Comparison of ENCODE assay signal across 9 cellular contexts in the genomic region with DNA sequence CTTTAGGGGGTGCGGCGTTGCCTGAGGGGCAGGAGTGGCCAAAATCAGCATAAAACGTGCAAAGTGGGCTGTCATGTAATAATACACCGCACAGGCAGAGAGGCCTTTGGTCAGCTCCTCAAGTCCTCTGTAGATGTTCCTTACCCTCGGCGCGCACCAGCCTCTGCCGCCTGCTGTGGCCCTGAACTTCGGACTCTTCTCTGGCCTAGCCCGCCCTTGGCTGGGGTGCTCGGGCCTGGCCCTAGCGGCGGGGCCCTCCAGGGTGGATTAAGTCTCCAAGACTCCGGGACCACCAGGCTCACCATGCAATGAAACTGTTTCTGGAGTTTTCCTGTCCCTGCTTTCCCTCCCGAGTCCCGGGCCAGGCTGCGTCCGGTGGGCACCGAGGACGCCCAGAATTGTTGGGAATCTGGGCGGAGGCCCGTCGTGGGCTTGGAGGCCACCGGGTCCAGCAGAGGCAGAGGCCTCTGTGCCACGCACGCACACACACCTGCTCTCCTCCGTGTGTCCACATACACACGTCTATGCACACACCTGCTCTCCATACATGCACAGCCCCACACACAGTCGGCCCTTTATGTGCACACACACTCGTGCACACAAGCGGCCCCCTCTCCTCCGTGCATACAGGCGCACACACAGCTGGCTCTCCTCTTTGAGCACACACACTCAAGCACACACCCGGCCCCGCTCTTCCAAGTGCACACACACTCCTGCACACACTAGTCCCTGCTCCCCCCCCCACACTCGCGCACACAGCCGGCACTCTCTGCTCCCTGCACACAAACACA. TPM values are rescaled to one million over a fixed set of nuclear protein-coding genes. Genes with fewer than 3 reads are reported as not detected.
A peak's percentile ranks its signal among the peaks of the same experiment; 100 is the strongest.
DNase-seq lines count a peak whose midpoint lies in the region; ATAC-seq and TF ChIP-seq lines count a peak whose summit lies in the region.
"Had no signal": no experiment of that assay in that cellular context is flagged by ENCODE, and none has a peak within 500 bp of the region (broad histone marks: within the 10 kb centered on the region; RNA-seq: fewer than 3 reads in every experiment).

No MANE protein-coding gene starts in this region.

- POLR2A ChIA-PET in activated CD8-positive, alpha-beta T cell treated with anti-CD3 and anti-CD28 coated beads for 36 hours (lab: Charles Lee) = interaction anchor here (0.5 to 0.7 kb wide), 3 partner anchors 10 to 18 kb away, joined by 3 read pairs; no protein-coding TSS in a partner anchor

- peaks cover 29% of the 10 kb centered on the region for H3K36me3 Mint-ChIP-seq in activated CD8-positive, alpha-beta T cell treated with anti-CD3 and anti-CD28 coated beads for 36 hours (ENCODE audit: low read depth)
- H3K36me3 Mint-ChIP-seq in immature natural killer cell = no peaks in the 10 kb centered on the region
- peaks cover 33% of the 10 kb centered on the region for H3K36me3 Mint-ChIP-seq in stimulated activated effector memory CD8-positive, alpha-beta T cell treated with anti-CD3 and anti-CD28 coated beads, Interleukin-12 subunit alpha, Interleukin-12 subunit beta, amount 100 ng/mL, for 72 hours

- intact Hi-C loops in activated CD8-positive, alpha-beta T cell treated with anti-CD3 and anti-CD28 coated beads for 36 hours (cut with micrococcal nuclease) = no loop called here

- no peaks in the 10 kb centered on the region for H3K27me3 Mint-ChIP-seq in activated CD8-positive, alpha-beta T cell treated with anti-CD3 and anti-CD28 coated beads for 36 hours
- peaks cover 2 to 18% (median 10%) of the 10 kb centered on the region in 3 donors for H3K27me3 Mint-ChIP-seq in immature natural killer cell (ENCODE audit: low read depth in 3 of 3)

- H3K4me3 Mint-ChIP-seq in activated CD8-positive, alpha-beta T cell treated with anti-CD3 and anti-CD28 coated beads for 36 hours = peak overlapping the region; percentile 54
- peak overlapping the region; percentile 71 to 85 (median 77) for H3K4me3 Mint-ChIP-seq in immature natural killer cell
- peak overlapping the region; percentile 87 for H3K4me3 Mint-ChIP-seq in stimulated activated effector memory CD8-positive, alpha-beta T cell treated with anti-CD3 and anti-CD28 coated beads, Interleukin-12 subunit alpha, Interleukin-12 subunit beta, amount 100 ng/mL, for 72 hours

- DNase-seq in activated CD8-positive, alpha-beta memory T cell treated with anti-CD3 and anti-CD28 coated beads for 24 hours = peak; percentile 48
- DNase-seq in activated CD8-positive, alpha-beta memory T cell treated with anti-CD3 and anti-CD28 coated beads, Interleukin-2, amount 50 U/mL, for 4 hours = no peak
- no peak for DNase-seq in activated CD8-positive, alpha-beta T cell treated with anti-CD3 and anti-CD28 coated beads for 36 hours
- DNase-seq in immature natural killer cell = no peak
- DNase-seq in stimulated activated effector memory CD8-positive, alpha-beta T cell treated with anti-CD3 and anti-CD28 coated beads, Interleukin-12 subunit alpha, Interleukin-12 subunit beta, amount 100 ng/mL, for 72 hours (ENCODE audit: low spot score in 2 of 2) = no peak
- no peak for DNase-seq in amniotic stem cell (lab: John Stamatoyannopoulos, UW)
- DNase-seq in NCI-H146 (lab: John Stamatoyannopoulos, UW) = no peak
- DNase-seq: SHP77 treated with DMSO at 0.1 percent for 48 hours had no signal

- peaks cover 26% of the 10 kb centered on the region for H3K4me1 Mint-ChIP-seq in activated CD8-positive, alpha-beta T cell treated with anti-CD3 and anti-CD28 coated beads for 36 hours (ENCODE audit: low read depth)
- peaks cover 28 to 29% of the 10 kb centered on the region in 2 donors for H3K4me1 Mint-ChIP-seq in immature natural killer cell
- H3K4me1 Mint-ChIP-seq in stimulated activated effector memory CD8-positive, alpha-beta T cell treated with anti-CD3 and anti-CD28 coated beads, Interleukin-12 subunit alpha, Interleukin-12 subunit beta, amount 100 ng/mL, for 72 hours = peaks cover 25% of the 10 kb centered on the region

- H3K27ac Mint-ChIP-seq in activated CD8-positive, alpha-beta T cell treated with anti-CD3 and anti-CD28 coated beads for 36 hours = no peak overlapping the region
- H3K27ac Mint-ChIP-seq in immature natural killer cell = no peak overlapping the region
- no peak overlapping the region for H3K27ac Mint-ChIP-seq in stimulated activated effector memory CD8-positive, alpha-beta T cell treated with anti-CD3 and anti-CD28 coated beads, Interleukin-12 subunit alpha, Interleukin-12 subunit beta, amount 100 ng/mL, for 72 hours

- no peak for ATAC-seq in activated CD8-positive, alpha-beta T cell treated with anti-CD3 and anti-CD28 coated beads for 36 hours
- ATAC-seq in stimulated activated effector memory CD8-positive, alpha-beta T cell treated with anti-CD3 and anti-CD28 coated beads, Interleukin-12 subunit alpha, Interleukin-12 subunit beta, amount 100 ng/mL, for 72 hours = no peak
- ATAC-seq in GM19397 (IDR thresholded peaks at IDR 0.05; ENCODE audit: unreplicated experiment) = no peak

- H3K9me3 Mint-ChIP-seq in activated CD8-positive, alpha-beta T cell treated with anti-CD3 and anti-CD28 coated beads for 36 hours = no peaks in the 10 kb centered on the region
- peaks cover 0 to under 1% (median 0%) of the 10 kb centered on the region in 6 donors for H3K9me3 Mint-ChIP-seq in immature natural killer cell
- peaks cover 2% of the 10 kb centered on the region for H3K9me3 Mint-ChIP-seq in stimulated activated effector memory CD8-positive, alpha-beta T cell treated with anti-CD3 and anti-CD28 coated beads, Interleukin-12 subunit alpha, Interleukin-12 subunit beta, amount 100 ng/mL, for 72 hours

- CTCF ChIA-PET in activated CD8-positive, alpha-beta T cell treated with anti-CD3 and anti-CD28 coated beads for 36 hours (lab: Charles Lee) = no interaction called here

- no peak for TF ChIP-seq CTCF in activated CD8-positive, alpha-beta T cell treated with anti-CD3 and anti-CD28 coated beads for 36 hours (IDR thresholded peaks at IDR 0.05)

RNA-seq across cellular contexts. Expression of gene TFDP1, which starts 1.5 kb away (rescaled TPM):
- 100 to 1,000 TPM; 174 to 184 TPM for total RNA-seq in activated CD8-positive, alpha-beta T cell treated with anti-CD3 and anti-CD28 coated beads for 36 hours
- 10 to 100 TPM; 25.2 to 39.3 (median 33.7) TPM for polyA plus RNA-seq in immature natural killer cell
